In the genomic region with DNA sequence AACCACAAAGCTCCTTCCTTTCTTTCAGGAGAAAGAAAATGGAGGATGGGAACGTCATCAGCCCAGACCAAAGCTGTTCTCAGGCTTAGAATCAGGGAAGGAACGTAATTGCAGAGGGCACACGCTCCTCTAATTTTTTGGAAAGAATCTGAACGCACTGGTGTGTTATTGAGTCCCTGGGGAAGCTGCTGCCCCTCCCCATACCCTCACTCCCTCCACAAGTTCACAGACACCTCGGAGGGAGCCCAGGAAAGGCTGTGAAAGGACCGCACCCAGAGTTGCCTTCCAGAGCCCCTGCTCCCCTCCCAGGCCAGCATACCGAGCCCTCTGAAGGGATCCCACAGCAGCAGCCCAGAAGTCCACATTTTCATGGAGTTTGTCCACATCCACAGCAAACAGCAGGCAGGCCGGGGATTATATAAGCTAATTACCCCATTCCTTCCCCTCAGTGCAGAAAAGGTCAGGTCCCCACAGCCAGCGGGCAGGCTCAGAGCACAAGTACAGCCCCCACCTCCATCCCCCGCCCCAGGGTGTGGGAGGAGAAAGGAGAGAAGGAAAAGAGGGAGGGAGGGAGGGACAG, we compare ENCODE assay signal across 1 cellular context.
TF ChIP-seq lines count a peak whose summit lies in the region.

No MANE protein-coding gene starts in this region.

TF ChIP-seq in IMR-90, 13 proteins besides CTCF, POLR2A, EP300 and RAD21 (continued from another document):
- TF ChIP-seq MXI1 (IDR thresholded peaks at IDR 0.05; ENCODE audit: borderline replicate concordance, low read depth, low read length), result no peak
